In genomic region chr3:172093581-172094443, GRCh38 we compare ENCODE assay signal across 1 cellular context.
TF ChIP-seq lines count a peak whose summit lies in the region.

No MANE protein-coding gene starts in this region.

TF ChIP-seq in liver, 16 proteins besides CTCF, POLR2A, EP300 and RAD21:
- peak; percentile 39 for TF ChIP-seq ZBTB33 (IDR thresholded peaks at IDR 0.05)
- TF ChIP-seq YY1 (IDR thresholded peaks at IDR 0.05) = peak; percentile 87
